21 cellular contexts compared by ENCODE assay signal in the genomic region with DNA sequence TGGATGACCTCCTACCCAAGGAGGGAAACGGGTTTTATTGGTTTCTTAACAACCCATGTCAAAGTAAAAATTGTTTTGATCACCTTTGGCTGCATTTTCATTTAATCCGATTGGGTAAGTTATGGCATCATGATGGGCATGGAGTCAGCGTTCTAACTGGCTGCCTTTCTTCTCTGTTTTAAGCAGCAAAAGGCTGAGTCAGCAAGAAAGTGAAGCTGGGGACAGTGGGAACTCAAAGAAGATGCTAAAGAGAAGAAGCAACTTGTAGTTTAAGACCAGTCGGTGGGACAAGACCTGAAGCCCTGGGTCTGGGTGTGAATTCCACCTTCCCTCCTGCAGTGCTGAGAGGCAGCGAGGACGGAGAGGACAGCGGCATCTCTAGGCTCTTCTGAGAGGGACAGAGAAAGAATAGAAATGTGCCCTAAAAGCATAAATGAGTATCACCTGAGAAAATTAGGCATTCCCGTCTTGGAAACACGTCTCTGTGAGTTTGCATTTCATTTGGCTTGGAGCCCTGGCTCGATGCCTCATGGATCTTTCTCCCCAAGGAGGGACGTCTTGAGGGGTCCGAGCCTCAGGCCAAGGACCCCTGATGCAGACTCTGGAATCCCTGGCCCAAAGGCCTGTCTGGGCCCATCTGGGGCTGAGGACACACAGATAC.
"Had no signal": no experiment of that assay in that cellular context is flagged by ENCODE, and none has a peak within 500 bp of the region (broad histone marks: within the 10 kb centered on the region; RNA-seq: fewer than 3 reads in every experiment).

No MANE protein-coding gene starts in this region.

- H2AFZ ChIP-seq: neural progenitor cell had no signal

- H3K4me2 ChIP-seq: neural progenitor cell had no signal

- H3K36me3 ChIP-seq: gastrocnemius medialis, neural progenitor cell had no signal

- H3K9me3 ChIP-seq: gastrocnemius medialis, sigmoid colon, stomach, thyroid gland, vagina had no signal

- H3K4me1 ChIP-seq: gastrocnemius medialis, neural progenitor cell, stomach, thyroid gland, vagina had no signal

- H3K9ac ChIP-seq: neural progenitor cell had no signal

- ATAC-seq: effector memory CD8-positive, alpha-beta T cell; gastrocnemius medialis; left lobe of liver; naive thymus-derived CD4-positive, alpha-beta T cell; stimulated activated effector memory CD8-positive, alpha-beta T cell treated with anti-CD3 and anti-CD28 coated beads, Interleukin-12 subunit alpha, Interleukin-12 subunit beta, amount 100 ng/mL, for 72 hours had no signal

- H3K4me3 ChIP-seq: gastrocnemius medialis, lung, neural progenitor cell, sigmoid colon, stomach, thyroid gland, vagina had no signal

- DNase-seq: cortex of kidney; effector memory CD8-positive, alpha-beta T cell; gastrocnemius medialis; kidney; mesenchymal stem cell; midbrain; naive thymus-derived CD4-positive, alpha-beta T cell; posterior cingulate gyrus; stimulated activated CD4-positive, alpha-beta T cell treated with anti-CD3 and anti-CD28 coated beads, Interleukin-2, amount 100 ng/mL, for 24 hours; stimulated activated CD4-positive, alpha-beta T cell treated with anti-CD3 and anti-CD28 coated beads, Interleukin-4, amount 100 ng/mL, for 24 hours; stimulated activated naive CD4-positive, alpha-beta T cell treated with Interleukin-2 at 50 U/mL for 16 hours; stomach; thyroid gland; trophoblast cell had no signal

- H3K27ac ChIP-seq: gastrocnemius medialis, neural progenitor cell, sigmoid colon, stomach, thyroid gland, vagina had no signal

- FAIRE-seq: endometrium, kidney had no signal

- H3K27me3 ChIP-seq: gastrocnemius medialis, neural progenitor cell, sigmoid colon, stomach, thyroid gland, vagina had no signal
